1 cellular context compared by ENCODE assay signal in genomic region chr6:134903448-134903847, GRCh38.
TF ChIP-seq lines count a peak whose summit lies in the region.

No MANE protein-coding gene starts in this region.

TF ChIP-seq in GM23338, 12 proteins besides CTCF, POLR2A, EP300 and RAD21 (continued from another document):
- no peak for TF ChIP-seq ETS1 (IDR thresholded peaks at IDR 0.05)
- TF ChIP-seq CREB1 (CRISPR knock-in tag; IDR thresholded peaks at IDR 0.05; ENCODE audit: low read depth) = no peak
- no peak for TF ChIP-seq EZH2phosphoT487 (IDR thresholded peaks at IDR 0.05; ENCODE audit: unreplicated experiment)
TF ChIP-seq in GM23338: peak in this region for 0.
